Comparison of ENCODE assay signal across 15 cellular contexts in the genomic region with DNA sequence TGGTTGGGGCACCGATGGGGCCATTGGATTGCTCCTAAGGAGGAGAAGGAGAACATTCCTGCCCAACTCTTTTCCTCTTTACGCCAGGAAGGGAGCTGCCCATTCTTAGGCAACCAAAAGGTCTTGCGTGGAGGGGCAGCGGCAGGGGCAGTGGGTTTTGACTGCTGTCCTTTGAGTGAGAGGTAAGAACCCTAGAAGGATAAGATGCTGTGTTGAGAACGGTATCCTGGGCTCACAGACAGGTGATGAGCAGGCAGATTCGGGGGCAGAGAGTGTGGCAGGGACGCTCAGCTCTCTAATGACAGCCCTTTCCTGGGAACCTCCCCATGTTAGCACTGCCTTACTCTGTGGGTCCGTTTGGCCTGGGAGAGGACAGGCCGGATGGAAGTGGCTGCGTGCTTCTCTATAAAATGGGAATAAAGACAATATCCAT. TPM values are rescaled to one million over a fixed set of nuclear protein-coding genes. Genes with fewer than 3 reads are reported as not detected.
DNase-seq lines count a peak whose midpoint lies in the region; ATAC-seq and TF ChIP-seq lines count a peak whose summit lies in the region.
"Had no signal": no experiment of that assay in that cellular context is flagged by ENCODE, and none has a peak within 500 bp of the region (broad histone marks: within the 10 kb centered on the region; RNA-seq: fewer than 3 reads in every experiment).

No MANE protein-coding gene starts in this region.

- H3K27ac Mint-ChIP-seq in brain = peak overlapping the region; percentile 58 to 91 (median 87)
- H3K27ac Mint-ChIP-seq: CD8-positive, alpha-beta memory T cell had no signal

- intact Hi-C loops in posterior vena cava (cut with DNase I) = no loop called here

- H3K4me1 Mint-ChIP-seq in brain = peaks cover 89% of the 10 kb centered on the region
- H3K4me1 Mint-ChIP-seq: CD8-positive, alpha-beta memory T cell had no signal

- DNase-seq in RWPE2 (ENCODE audit: low spot score) (peak; percentile 53), posterior vena cava (ENCODE audit: low spot score) (peak; percentile 48), activated gamma-delta T cell treated with Interleukin-2 at 50 U/mL for 16 hours (no peak)
- no peak for DNase-seq in activated CD4-positive, alpha-beta T cell treated with anti-CD3 and anti-CD28 coated beads for 4 hours
- DNase-seq: BE2C; Caco-2; CD8-positive, alpha-beta memory T cell; DND-41; GDM1; GOT3 had no signal

- peaks cover 0 to 10% (median 0%) of the 10 kb centered on the region in 5 experiments for H3K9me3 Mint-ChIP-seq in brain
- H3K9me3 Mint-ChIP-seq: CD8-positive, alpha-beta memory T cell had no signal

- ATAC-seq in RWPE2 (ENCODE audit: low read depth) (no peak), HG03460 (IDR thresholded peaks at IDR 0.05; ENCODE audit: unreplicated experiment) (no peak)
- ATAC-seq: A549 had no signal

- no peaks in the 10 kb centered on the region for H3K36me3 Mint-ChIP-seq in brain
- H3K36me3 Mint-ChIP-seq: CD8-positive, alpha-beta memory T cell had no signal

- H3K4me3 Mint-ChIP-seq in brain = no peak overlapping the region
- H3K4me3 Mint-ChIP-seq: CD8-positive, alpha-beta memory T cell had no signal

- peaks cover 32% of the 10 kb centered on the region for H3K27me3 Mint-ChIP-seq in brain

- TF ChIP-seq CTCF in RWPE2 (IDR thresholded peaks at IDR 0.05; ENCODE audit: poor library complexity, severe bottlenecking) (no peak), brain (conservative IDR thresholded peaks at IDR 0.05) (no peak)

- no peaks in the 10 kb centered on the region for H3K4me1 ChIP-seq in RWPE2 (ENCODE audit: insufficient read depth, poor library complexity, severe bottlenecking)
- H3K4me1 ChIP-seq: A549, HAP-1 had no signal

- H3K36me3 ChIP-seq in RWPE2 (ENCODE audit: low read depth) = no peaks in the 10 kb centered on the region
- H3K36me3 ChIP-seq: BE2C, HAP-1 had no signal

- no peak overlapping the region for H3K4me3 ChIP-seq in RWPE2 (ENCODE audit: severe bottlenecking)
- H3K4me3 ChIP-seq: A549, HAP-1 had no signal

- H3K9me3 ChIP-seq in RWPE2 (ENCODE audit: severe bottlenecking) = no peaks in the 10 kb centered on the region
- H3K9me3 ChIP-seq: A549, BE2C, Caco-2, HAP-1 had no signal

- H3K27ac ChIP-seq in RWPE2 (ENCODE audit: poor library complexity, severe bottlenecking) = no peak overlapping the region
- H3K27ac ChIP-seq: A549 had no signal

- H3K27me3 ChIP-seq in RWPE2 (ENCODE audit: insufficient read depth, poor library complexity, severe bottlenecking) = peaks cover 24% of the 10 kb centered on the region
- H3K27me3 ChIP-seq: BE2C had no signal

RNA-seq across cellular contexts. Expression of a gene that starts 13.2 kb away (rescaled TPM):
- polyA plus RNA-seq in brain (ENCODE audit: insufficient read depth, low read depth, low replicate concordance) = 7.7 TPM
- not detected for total RNA-seq in posterior vena cava
- total RNA-seq: Caco-2 had no signal
- polyA plus RNA-seq: A549; AG04450; CD8-positive, alpha-beta memory T cell had no signal

Comparison
In these comparisons a context has a peak if more than half of its experiments do, and no peak if none do; other contexts are left out.
1. DNase-seq: peak in RWPE2 (single experiment) and posterior vena cava (single experiment); none in activated CD4-positive, alpha-beta T cell treated with anti-CD3 and anti-CD28 coated beads for 4 hours (0 of 2) and activated gamma-delta T cell treated with Interleukin-2 at 50 U/mL for 16 hours (single experiment).